1 cellular context compared by ENCODE assay signal in the genomic region with DNA sequence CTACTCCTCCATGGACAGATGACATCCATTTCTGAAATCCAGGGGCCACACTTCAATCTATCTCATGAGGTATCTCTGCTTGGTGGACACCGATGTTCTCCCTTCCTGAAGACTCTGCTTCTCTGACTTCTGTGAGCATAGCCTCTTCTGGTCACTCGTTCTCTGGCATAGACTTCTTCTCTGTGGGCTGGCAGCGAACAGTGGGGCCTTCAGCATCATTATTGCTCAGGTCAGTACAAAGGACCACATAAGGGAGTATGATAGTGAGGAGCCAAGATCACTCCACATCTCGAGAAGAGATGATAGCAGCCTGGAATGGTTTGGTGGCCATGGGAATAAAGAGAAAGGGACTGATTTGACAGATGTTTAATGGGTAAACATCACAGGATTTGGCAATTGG.
A peak's percentile ranks its signal among the peaks of the same experiment; 100 is the strongest.
TF ChIP-seq lines count a peak whose summit lies in the region.

No MANE protein-coding gene starts in this region.

TF ChIP-seq in HepG2, 621 proteins besides CTCF, POLR2A, EP300 and RAD21 (continued from another document):
- TF ChIP-seq ZNF337 (CRISPR knock-in tag; IDR thresholded peaks at IDR 0.05; ENCODE audit: borderline replicate concordance, low read depth) (0 out of 2 replicates have a peak, but pooled peaks have one; percentile 23), RARA (CRISPR knock-in tag; IDR thresholded peaks at IDR 0.05) (no peak), ZFP37 (CRISPR knock-in tag; IDR thresholded peaks at IDR 0.05; ENCODE audit: borderline replicate concordance) (no peak), SP140L (CRISPR knock-in tag; IDR thresholded peaks at IDR 0.05; ENCODE audit: borderline replicate concordance) (no peak), ELF4 (CRISPR knock-in tag; IDR thresholded peaks at IDR 0.05; ENCODE audit: borderline replicate concordance) (no peak), MEF2D (CRISPR knock-in tag; IDR thresholded peaks at IDR 0.05) (no peak), GLI4 (CRISPR knock-in tag; IDR thresholded peaks at IDR 0.05; ENCODE audit: borderline replicate concordance) (peak; percentile 89; the same call in 1 of the 2 replicates), ZBTB42 (CRISPR knock-in tag; IDR thresholded peaks at IDR 0.05) (no peak), ZFP90 (CRISPR knock-in tag; IDR thresholded peaks at IDR 0.05; ENCODE audit: borderline replicate concordance) (no peak), ZNF207 (IDR thresholded peaks at IDR 0.05; ENCODE audit: borderline replicate concordance) (no peak), IRX3 (CRISPR knock-in tag; IDR thresholded peaks at IDR 0.05; ENCODE audit: borderline replicate concordance, low read depth) (no peak), DNMT1 (CRISPR knock-in tag; IDR thresholded peaks at IDR 0.05) (no peak)
- TF ChIP-seq, protein P1, sequence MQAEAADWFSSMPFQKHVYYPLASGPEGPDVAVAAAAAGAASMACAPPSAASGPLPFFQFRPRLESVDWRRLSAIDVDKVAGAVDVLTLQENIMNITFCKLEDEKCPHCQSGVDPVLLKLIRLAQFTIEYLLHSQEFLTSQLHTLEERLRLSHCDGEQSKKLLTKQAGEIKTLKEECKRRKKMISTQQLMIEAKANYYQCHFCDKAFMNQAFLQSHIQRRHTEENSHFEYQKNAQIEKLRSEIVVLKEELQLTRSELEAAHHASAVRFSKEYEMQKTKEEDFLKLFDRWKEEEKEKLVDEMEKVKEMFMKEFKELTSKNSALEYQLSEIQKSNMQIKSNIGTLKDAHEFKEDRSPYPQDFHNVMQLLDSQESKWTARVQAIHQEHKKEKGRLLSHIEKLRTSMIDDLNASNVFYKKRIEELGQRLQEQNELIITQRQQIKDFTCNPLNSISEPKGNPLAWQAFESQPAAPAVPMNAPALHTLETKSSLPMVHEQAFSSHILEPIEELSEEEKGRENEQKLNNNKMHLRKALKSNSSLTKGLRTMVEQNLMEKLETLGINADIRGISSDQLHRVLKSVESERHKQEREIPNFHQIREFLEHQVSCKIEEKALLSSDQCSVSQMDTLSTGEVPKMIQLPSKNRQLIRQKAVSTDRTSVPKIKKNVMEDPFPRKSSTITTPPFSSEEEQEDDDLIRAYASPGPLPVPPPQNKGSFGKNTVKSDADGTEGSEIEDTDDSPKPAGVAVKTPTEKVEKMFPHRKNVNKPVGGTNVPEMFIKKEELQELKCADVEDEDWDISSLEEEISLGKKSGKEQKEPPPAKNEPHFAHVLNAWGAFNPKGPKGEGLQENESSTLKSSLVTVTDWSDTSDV (CRISPR knock-in tag; IDR thresholded peaks at IDR 0.05) = no peak
- TF ChIP-seq, protein P2, sequence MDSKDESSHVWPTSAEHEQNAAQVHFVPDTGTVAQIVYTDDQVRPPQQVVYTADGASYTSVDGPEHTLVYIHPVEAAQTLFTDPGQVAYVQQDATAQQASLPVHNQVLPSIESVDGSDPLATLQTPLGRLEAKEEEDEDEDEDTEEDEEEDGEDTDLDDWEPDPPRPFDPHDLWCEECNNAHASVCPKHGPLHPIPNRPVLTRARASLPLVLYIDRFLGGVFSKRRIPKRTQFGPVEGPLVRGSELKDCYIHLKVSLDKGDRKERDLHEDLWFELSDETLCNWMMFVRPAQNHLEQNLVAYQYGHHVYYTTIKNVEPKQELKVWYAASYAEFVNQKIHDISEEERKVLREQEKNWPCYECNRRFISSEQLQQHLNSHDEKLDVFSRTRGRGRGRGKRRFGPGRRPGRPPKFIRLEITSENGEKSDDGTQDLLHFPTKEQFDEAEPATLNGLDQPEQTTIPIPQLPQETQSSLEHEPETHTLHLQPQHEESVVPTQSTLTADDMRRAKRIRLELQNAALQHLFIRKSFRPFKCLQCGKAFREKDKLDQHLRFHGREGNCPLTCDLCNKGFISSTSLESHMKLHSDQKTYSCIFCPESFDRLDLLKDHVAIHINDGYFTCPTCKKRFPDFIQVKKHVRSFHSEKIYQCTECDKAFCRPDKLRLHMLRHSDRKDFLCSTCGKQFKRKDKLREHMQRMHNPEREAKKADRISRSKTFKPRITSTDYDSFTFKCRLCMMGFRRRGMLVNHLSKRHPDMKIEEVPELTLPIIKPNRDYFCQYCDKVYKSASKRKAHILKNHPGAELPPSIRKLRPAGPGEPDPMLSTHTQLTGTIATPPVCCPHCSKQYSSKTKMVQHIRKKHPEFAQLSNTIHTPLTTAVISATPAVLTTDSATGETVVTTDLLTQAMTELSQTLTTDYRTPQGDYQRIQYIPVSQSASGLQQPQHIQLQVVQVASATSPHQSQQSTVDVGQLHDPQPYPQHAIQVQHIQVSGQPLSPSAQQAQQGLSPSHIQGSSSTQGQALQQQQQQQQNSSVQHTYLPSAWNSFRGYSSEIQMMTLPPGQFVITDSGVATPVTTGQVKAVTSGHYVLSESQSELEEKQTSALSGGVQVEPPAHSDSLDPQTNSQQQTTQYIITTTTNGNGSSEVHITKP (CRISPR knock-in tag; IDR thresholded peaks at IDR 0.05; ENCODE audit: low read depth) = no peak
- TF ChIP-seq, protein P3, sequence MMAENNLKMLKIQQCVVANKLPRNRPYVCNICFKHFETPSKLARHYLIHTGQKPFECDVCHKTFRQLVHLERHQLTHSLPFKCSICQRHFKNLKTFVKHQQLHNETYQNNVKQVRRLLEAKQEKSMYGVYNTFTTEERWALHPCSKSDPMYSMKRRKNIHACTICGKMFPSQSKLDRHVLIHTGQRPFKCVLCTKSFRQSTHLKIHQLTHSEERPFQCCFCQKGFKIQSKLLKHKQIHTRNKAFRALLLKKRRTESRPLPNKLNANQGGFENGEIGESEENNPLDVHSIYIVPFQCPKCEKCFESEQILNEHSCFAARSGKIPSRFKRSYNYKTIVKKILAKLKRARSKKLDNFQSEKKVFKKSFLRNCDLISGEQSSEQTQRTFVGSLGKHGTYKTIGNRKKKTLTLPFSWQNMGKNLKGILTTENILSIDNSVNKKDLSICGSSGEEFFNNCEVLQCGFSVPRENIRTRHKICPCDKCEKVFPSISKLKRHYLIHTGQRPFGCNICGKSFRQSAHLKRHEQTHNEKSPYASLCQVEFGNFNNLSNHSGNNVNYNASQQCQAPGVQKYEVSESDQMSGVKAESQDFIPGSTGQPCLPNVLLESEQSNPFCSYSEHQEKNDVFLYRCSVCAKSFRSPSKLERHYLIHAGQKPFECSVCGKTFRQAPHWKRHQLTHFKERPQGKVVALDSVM (CRISPR knock-in tag; IDR thresholded peaks at IDR 0.05) = no peak
- TF ChIP-seq, protein P4, sequence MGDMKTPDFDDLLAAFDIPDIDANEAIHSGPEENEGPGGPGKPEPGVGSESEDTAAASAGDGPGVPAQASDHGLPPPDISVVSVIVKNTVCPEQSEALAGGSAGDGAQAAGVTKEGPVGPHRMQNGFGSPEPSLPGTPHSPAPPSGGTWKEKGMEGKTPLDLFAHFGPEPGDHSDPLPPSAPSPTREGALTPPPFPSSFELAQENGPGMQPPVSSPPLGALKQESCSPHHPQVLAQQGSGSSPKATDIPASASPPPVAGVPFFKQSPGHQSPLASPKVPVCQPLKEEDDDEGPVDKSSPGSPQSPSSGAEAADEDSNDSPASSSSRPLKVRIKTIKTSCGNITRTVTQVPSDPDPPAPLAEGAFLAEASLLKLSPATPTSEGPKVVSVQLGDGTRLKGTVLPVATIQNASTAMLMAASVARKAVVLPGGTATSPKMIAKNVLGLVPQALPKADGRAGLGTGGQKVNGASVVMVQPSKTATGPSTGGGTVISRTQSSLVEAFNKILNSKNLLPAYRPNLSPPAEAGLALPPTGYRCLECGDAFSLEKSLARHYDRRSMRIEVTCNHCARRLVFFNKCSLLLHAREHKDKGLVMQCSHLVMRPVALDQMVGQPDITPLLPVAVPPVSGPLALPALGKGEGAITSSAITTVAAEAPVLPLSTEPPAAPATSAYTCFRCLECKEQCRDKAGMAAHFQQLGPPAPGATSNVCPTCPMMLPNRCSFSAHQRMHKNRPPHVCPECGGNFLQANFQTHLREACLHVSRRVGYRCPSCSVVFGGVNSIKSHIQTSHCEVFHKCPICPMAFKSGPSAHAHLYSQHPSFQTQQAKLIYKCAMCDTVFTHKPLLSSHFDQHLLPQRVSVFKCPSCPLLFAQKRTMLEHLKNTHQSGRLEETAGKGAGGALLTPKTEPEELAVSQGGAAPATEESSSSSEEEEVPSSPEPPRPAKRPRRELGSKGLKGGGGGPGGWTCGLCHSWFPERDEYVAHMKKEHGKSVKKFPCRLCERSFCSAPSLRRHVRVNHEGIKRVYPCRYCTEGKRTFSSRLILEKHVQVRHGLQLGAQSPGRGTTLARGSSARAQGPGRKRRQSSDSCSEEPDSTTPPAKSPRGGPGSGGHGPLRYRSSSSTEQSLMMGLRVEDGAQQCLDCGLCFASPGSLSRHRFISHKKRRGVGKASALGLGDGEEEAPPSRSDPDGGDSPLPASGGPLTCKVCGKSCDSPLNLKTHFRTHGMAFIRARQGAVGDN (CRISPR knock-in tag; IDR thresholded peaks at IDR 0.05) = no peak
- TF ChIP-seq, protein P5, sequence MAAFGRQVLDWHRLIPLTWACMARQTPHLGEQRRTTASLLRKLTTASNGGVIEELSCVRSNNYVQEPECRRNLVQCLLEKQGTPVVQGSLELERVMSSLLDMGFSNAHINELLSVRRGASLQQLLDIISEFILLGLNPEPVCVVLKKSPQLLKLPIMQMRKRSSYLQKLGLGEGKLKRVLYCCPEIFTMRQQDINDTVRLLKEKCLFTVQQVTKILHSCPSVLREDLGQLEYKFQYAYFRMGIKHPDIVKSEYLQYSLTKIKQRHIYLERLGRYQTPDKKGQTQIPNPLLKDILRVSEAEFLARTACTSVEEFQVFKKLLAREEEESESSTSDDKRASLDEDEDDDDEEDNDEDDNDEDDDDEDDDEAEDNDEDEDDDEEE (CRISPR knock-in tag; IDR thresholded peaks at IDR 0.05) = 0 out of 2 replicates have a peak, but pooled peaks have one; percentile 4
